Comparison of ENCODE assay signal across 10 cellular contexts in the genomic region with DNA sequence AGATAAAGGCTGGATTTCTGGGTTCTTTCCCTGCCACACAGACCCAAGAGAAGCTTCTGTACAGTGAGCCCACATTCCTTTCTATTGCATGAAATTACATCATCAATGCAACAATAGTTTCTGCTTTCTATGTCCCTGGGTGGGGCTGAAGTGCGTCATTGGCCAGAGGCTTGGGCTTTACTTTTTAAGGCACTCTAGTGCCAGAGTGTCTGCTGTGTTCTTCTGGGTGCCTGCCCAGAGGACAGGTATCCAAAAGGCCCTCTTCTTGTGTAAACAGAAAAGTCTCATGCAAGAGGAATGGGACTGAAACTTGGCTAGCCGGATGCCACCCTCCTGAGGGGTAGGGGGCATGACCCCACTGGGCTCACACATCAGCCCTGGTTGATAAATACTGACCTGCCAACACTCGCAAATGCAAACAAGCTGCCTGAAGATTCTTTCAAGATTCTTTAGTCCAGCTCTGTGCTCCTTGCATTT. TPM values are rescaled to one million over a fixed set of nuclear protein-coding genes. Genes with fewer than 3 reads are reported as not detected.
DNase-seq lines count a peak whose midpoint lies in the region; ATAC-seq, FAIRE-seq and TF ChIP-seq lines count a peak whose summit lies in the region.
"Had no signal": no experiment of that assay in that cellular context is flagged by ENCODE, and none has a peak within 500 bp of the region (broad histone marks: within the 10 kb centered on the region; RNA-seq: fewer than 3 reads in every experiment).

No MANE protein-coding gene starts in this region.

- no peak overlapping the region for H2AFZ ChIP-seq in astrocyte (ENCODE audit: low read depth, low read length)

- H3K27me3 ChIP-seq in astrocyte (ENCODE audit: insufficient read depth, low read length) (no peaks in the 10 kb centered on the region), uterus (no peaks in the 10 kb centered on the region)

- H3K27ac ChIP-seq in astrocyte (ENCODE audit: low read depth, low read length) (peak overlapping the region; percentile 96), uterus (peak overlapping the region; percentile 47 to 65)

- TF ChIP-seq CTCF in astrocyte (IDR thresholded peaks at IDR 0.05; ENCODE audit: insufficient read depth, low read depth, low read length) (no peak), uterus (IDR thresholded peaks at IDR 0.05) (no peak)

- peak; percentile 0 for DNase-seq in activated CD4-positive, CD25-positive, alpha-beta regulatory T cell treated with anti-CD3 and anti-CD28 coated beads, Interleukin-2, amount 50 U/mL, for 72 hours
- DNase-seq in activated CD4-positive, CD25-positive, alpha-beta regulatory T cell (lab: John Stamatoyannopoulos, UW): no peak
- DNase-seq in astrocyte (ENCODE audit: low read depth): peak; percentile 96
- peak; percentile 93 for DNase-seq in kidney glomerular epithelial cell (lab: John Stamatoyannopoulos, UW)
- DNase-seq in uterus: peak; percentile 36 to 56
- no peak for DNase-seq in NCI-H446 (lab: John Stamatoyannopoulos, UW)
- DNase-seq: activated T-cell treated with anti-CD3 and anti-CD28 coated beads for 4 hours; CD4-positive, CD25-positive, alpha-beta regulatory T cell had no signal

- peaks cover 34% of the 10 kb centered on the region for H3K27me3 Mint-ChIP-seq in astrocyte (ENCODE audit: low read depth, unreplicated experiment)

- intact Hi-C loops in uterus (cut with DNase I; ENCODE audit: low total_unique reads): no loop called here

- ATAC-seq in HG02678 (IDR thresholded peaks at IDR 0.05; ENCODE audit: unreplicated experiment) (no peak), GM19351 (IDR thresholded peaks at IDR 0.05; ENCODE audit: unreplicated experiment) (no peak)

- no peak for FAIRE-seq in astrocyte (lab: Jason Lieb, UNC)

- H3K9me3 Mint-ChIP-seq in astrocyte (ENCODE audit: unreplicated experiment): peaks cover 4% of the 10 kb centered on the region

- H3K4me3 ChIP-seq in astrocyte (ENCODE audit: insufficient read depth, low read depth, low read length) (no peak overlapping the region), uterus (no peak overlapping the region)

- H3K9me3 ChIP-seq in astrocyte (ENCODE audit: insufficient read depth, low read depth, low read length) (no peaks in the 10 kb centered on the region), uterus (no peaks in the 10 kb centered on the region)

- no peaks in the 10 kb centered on the region for H4K20me1 ChIP-seq in astrocyte (ENCODE audit: insufficient read depth, low read length)

- peak overlapping the region; percentile 97 for H3K27ac Mint-ChIP-seq in astrocyte (ENCODE audit: unreplicated experiment)
- H3K27ac Mint-ChIP-seq: CD4-positive, CD25-positive, alpha-beta regulatory T cell had no signal

- H3K36me3 ChIP-seq in astrocyte (ENCODE audit: insufficient read depth, low read length) (no peaks in the 10 kb centered on the region), uterus (no peaks in the 10 kb centered on the region)

- H3K4me2 ChIP-seq in astrocyte (ENCODE audit: low read length): peak overlapping the region; percentile 84

- H3K79me2 ChIP-seq in astrocyte (ENCODE audit: insufficient read depth, low read length): no peaks in the 10 kb centered on the region

- no peak for TF ChIP-seq POLR2A in uterus (IDR thresholded peaks at IDR 0.05)

- H3K36me3 Mint-ChIP-seq in astrocyte (ENCODE audit: low read depth, unreplicated experiment): no peaks in the 10 kb centered on the region
- H3K36me3 Mint-ChIP-seq: CD4-positive, CD25-positive, alpha-beta regulatory T cell had no signal

- H3K4me1 ChIP-seq in astrocyte (ENCODE audit: insufficient read depth, low read length) (peaks cover 41% of the 10 kb centered on the region), uterus (no peaks in the 10 kb centered on the region)

- H3K4me1 Mint-ChIP-seq in astrocyte (ENCODE audit: low read depth, unreplicated experiment): peaks cover 42% of the 10 kb centered on the region

- peak overlapping the region; percentile 83 for H3K9ac ChIP-seq in astrocyte (ENCODE audit: low read length)

- H3K4me3 Mint-ChIP-seq in astrocyte (ENCODE audit: unreplicated experiment): peak overlapping the region; percentile 34
- H3K4me3 Mint-ChIP-seq: CD4-positive, CD25-positive, alpha-beta regulatory T cell had no signal

RNA-seq across cellular contexts. Expression of gene KRT86, which starts 5.9 kb away (rescaled TPM):
- 0.24 and 0.43 TPM in 2 replicates for total RNA-seq in astrocyte
- total RNA-seq in uterus: under 1 TPM in 1 of 4 donors, not detected in 3; 0.35 TPM
- total RNA-seq: CD4-positive, CD25-positive, alpha-beta regulatory T cell had no signal

RNA-seq across cellular contexts. Expression of gene KRT81, which starts 11.0 kb away (rescaled TPM):
- total RNA-seq in astrocyte (1.2 TPM in 2 replicates), uterus (not detected)
- total RNA-seq: CD4-positive, CD25-positive, alpha-beta regulatory T cell had no signal

RNA-seq across cellular contexts. Expression of gene KRT83, which starts 40.8 kb away (rescaled TPM):
- not detected in 2 replicates for total RNA-seq in astrocyte
- total RNA-seq in uterus: under 1 TPM in 1 of 4 donors, not detected in 3; 0.21 TPM
- total RNA-seq: CD4-positive, CD25-positive, alpha-beta regulatory T cell had no signal

RNA-seq across cellular contexts. Expression of gene KRT7, which starts 47.3 kb away (rescaled TPM):
- total RNA-seq in astrocyte (97.6 and 149 TPM in 2 replicates), uterus (10 to 100 TPM in 1 of 4 donors, 1 to 10 TPM in 2, not detected in 1; 2.1 to 51.2 (median 5.1) TPM)
- total RNA-seq: CD4-positive, CD25-positive, alpha-beta regulatory T cell had no signal

Comparison
In these comparisons a context has a peak if more than half of its experiments do, and no peak if none do; other contexts are left out.
1. DNase-seq: peak in activated CD4-positive, CD25-positive, alpha-beta regulatory T cell treated with anti-CD3 and anti-CD28 coated beads, Interleukin-2, amount 50 U/mL, for 72 hours (single experiment), astrocyte (single experiment), kidney glomerular epithelial cell (single experiment) and uterus (2 of 2); none in activated CD4-positive, CD25-positive, alpha-beta regulatory T cell (0 of 4) and NCI-H446 (0 of 2).